ENCODE assay signal across 25 cellular contexts in genomic region chr18:49371786-49372185, GRCh38.
"Had no signal": no experiment of that assay in that cellular context is flagged by ENCODE, and none has a peak within 500 bp of the region (broad histone marks: within the 10 kb centered on the region; RNA-seq: fewer than 3 reads in every experiment).

No MANE protein-coding gene starts in this region.

- H3K4me3 Mint-ChIP-seq: activated T-helper 17 cell treated with anti-CD3 and anti-CD28 coated beads, Interleukin-2, amount 50 U/mL, for 72 hours; central memory CD8-positive, alpha-beta T cell; naive thymus-derived CD4-positive, alpha-beta T cell; neural crest cell had no signal

- H3K4me1 ChIP-seq: colonic mucosa, heart right ventricle, right atrium auricular region, spleen, tibial nerve had no signal

- H3K4me3 ChIP-seq: colonic mucosa, dorsolateral prefrontal cortex, heart right ventricle, pancreas, prostate gland, right atrium auricular region, spleen, tibial nerve had no signal

- H3K9me3 ChIP-seq: colonic mucosa, heart right ventricle, pancreas, prostate gland, right atrium auricular region, spleen, tibial nerve had no signal

- H3K27me3 ChIP-seq: colonic mucosa, dorsolateral prefrontal cortex, foreskin keratinocyte, heart right ventricle, pancreas, right atrium auricular region, spleen, tibial nerve had no signal

- H3K4me1 Mint-ChIP-seq: central memory CD8-positive, alpha-beta T cell; neural crest cell had no signal

- H3K27ac Mint-ChIP-seq: activated T-helper 17 cell treated with anti-CD3 and anti-CD28 coated beads, Interleukin-2, amount 50 U/mL, for 72 hours; naive thymus-derived CD4-positive, alpha-beta T cell had no signal

- H3K27ac ChIP-seq: colonic mucosa, dorsolateral prefrontal cortex, foreskin keratinocyte, heart right ventricle, pancreas, prostate gland, right atrium auricular region, spleen, tibial nerve, VCaP had no signal

- H3K36me3 ChIP-seq: colonic mucosa, pancreas, prostate gland, right atrium auricular region had no signal

- DNase-seq: activated CD4-positive, alpha-beta T cell treated with anti-CD3 and anti-CD28 coated beads for 4 hours; activated CD4-positive, alpha-beta T cell treated with anti-CD3 and anti-CD28 coated beads, Interleukin-2, amount 50 U/mL, for 48 hours; activated CD8-positive, alpha-beta memory T cell treated with anti-CD3 and anti-CD28 coated beads, Interleukin-2, amount 50 U/mL, for 4 hours; activated gamma-delta T cell treated with Interleukin-2 at 50 U/mL for 16 hours; activated naive CD4-positive, alpha-beta T cell treated with anti-CD3 and anti-CD28 coated beads, Interleukin-2, amount 50 U/mL, for 16 hours; activated T-cell treated with anti-CD3 and anti-CD28 coated beads, Interleukin-2, amount 50 U/mL, for 1 hour; amygdala; colonic mucosa; dorsolateral prefrontal cortex; effector memory CD4-positive, alpha-beta T cell; foreskin keratinocyte; heart right ventricle; midbrain; naive thymus-derived CD4-positive, alpha-beta T cell; nucleus accumbens; pancreas; spleen; stimulated activated naive CD4-positive, alpha-beta T cell treated with Interleukin-2 at 50 U/mL for 16 hours had no signal

- H3K9me3 Mint-ChIP-seq: activated T-helper 17 cell treated with anti-CD3 and anti-CD28 coated beads, Interleukin-2, amount 50 U/mL, for 72 hours; central memory CD8-positive, alpha-beta T cell; naive thymus-derived CD4-positive, alpha-beta T cell; neural crest cell had no signal

- H3K27me3 Mint-ChIP-seq: activated T-helper 17 cell treated with anti-CD3 and anti-CD28 coated beads, Interleukin-2, amount 50 U/mL, for 72 hours; central memory CD8-positive, alpha-beta T cell; naive thymus-derived CD4-positive, alpha-beta T cell had no signal
